In the genomic region with DNA sequence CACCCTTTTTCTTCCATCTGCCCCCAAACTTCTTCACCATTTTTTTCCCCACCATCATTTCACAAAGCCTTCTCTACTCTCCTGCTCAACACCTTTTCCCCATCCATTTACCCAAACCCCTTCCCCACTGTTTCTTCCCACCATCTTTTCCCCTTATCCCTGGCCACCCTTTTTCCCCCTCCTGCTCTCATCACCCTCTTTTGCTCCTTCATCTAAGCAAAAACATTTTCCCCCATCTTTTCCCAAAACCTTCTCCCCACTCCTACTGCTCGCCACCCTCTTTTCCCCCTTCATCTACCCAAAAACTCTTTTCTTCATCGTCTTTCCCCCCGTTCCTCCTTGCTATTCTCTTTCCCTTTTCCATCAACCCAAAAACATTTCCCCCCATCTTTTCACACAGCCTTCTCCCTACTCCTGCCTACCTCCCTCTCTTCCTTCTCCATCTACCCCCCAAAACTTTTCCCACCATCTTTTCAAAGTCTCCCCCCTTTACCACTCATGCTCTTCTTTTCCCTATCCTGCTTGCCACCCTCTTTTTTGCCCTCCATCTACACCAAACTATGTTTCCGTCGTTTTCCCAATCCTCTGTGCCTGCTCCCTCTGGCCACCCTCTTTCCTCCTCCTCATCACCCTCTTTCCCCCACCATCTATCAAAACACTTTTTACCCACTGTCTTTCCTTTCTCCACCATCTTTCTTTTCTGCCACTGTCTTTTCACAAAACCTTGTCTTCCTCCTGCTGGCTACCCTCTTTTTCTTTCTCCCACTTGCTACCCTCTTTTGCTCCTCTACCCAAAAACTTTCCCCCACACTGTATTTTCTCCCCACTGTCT, we compare ENCODE assay signal across 1 cellular context.
TF ChIP-seq lines count a peak whose summit lies in the region.

No MANE protein-coding gene starts in this region.

TF ChIP-seq in K562, 482 proteins besides CTCF, POLR2A, EP300 and RAD21 (continued from another document and continues in another):
- TF ChIP-seq, protein P1, sequence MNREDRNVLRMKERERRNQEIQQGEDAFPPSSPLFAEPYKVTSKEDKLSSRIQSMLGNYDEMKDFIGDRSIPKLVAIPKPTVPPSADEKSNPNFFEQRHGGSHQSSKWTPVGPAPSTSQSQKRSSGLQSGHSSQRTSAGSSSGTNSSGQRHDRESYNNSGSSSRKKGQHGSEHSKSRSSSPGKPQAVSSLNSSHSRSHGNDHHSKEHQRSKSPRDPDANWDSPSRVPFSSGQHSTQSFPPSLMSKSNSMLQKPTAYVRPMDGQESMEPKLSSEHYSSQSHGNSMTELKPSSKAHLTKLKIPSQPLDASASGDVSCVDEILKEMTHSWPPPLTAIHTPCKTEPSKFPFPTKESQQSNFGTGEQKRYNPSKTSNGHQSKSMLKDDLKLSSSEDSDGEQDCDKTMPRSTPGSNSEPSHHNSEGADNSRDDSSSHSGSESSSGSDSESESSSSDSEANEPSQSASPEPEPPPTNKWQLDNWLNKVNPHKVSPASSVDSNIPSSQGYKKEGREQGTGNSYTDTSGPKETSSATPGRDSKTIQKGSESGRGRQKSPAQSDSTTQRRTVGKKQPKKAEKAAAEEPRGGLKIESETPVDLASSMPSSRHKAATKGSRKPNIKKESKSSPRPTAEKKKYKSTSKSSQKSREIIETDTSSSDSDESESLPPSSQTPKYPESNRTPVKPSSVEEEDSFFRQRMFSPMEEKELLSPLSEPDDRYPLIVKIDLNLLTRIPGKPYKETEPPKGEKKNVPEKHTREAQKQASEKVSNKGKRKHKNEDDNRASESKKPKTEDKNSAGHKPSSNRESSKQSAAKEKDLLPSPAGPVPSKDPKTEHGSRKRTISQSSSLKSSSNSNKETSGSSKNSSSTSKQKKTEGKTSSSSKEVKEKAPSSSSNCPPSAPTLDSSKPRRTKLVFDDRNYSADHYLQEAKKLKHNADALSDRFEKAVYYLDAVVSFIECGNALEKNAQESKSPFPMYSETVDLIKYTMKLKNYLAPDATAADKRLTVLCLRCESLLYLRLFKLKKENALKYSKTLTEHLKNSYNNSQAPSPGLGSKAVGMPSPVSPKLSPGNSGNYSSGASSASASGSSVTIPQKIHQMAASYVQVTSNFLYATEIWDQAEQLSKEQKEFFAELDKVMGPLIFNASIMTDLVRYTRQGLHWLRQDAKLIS (CRISPR knock-in tag; IDR thresholded peaks at IDR 0.05): 0 out of 2 replicates have a peak, but pooled peaks have one; percentile 11
- TF ChIP-seq KLF6 (CRISPR knock-in tag; IDR thresholded peaks at IDR 0.05; ENCODE audit: borderline replicate concordance) (no peak), HBP1 (CRISPR knock-in tag; IDR thresholded peaks at IDR 0.05) (peak; percentile 41; the same call in 1 of the 2 replicates), ZNF551 (CRISPR knock-in tag; IDR thresholded peaks at IDR 0.05) (0 out of 2 replicates have a peak, but pooled peaks have one; percentile 26), BRD4 (IDR thresholded peaks at IDR 0.05) (0 out of 2 replicates have a peak, but pooled peaks have one; percentile 6), HNRNPL (IDR thresholded peaks at IDR 0.05; ENCODE audit: low read depth, low read length) (0 out of 2 replicates have a peak, but pooled peaks have one; percentile 8), CSDE1 (IDR thresholded peaks at IDR 0.05) (peak in 1 of 2 experiments; percentile 9; a peak in 1 of 4 replicates), MAFF (IDR thresholded peaks at IDR 0.05; ENCODE audit: low read length) (peak; percentile 5; the same call in 1 of the 2 replicates), SUPT5H (IDR thresholded peaks at IDR 0.05) (peak; percentile 15; the same call in 1 of the 2 replicates), SMARCE1 (IDR thresholded peaks at IDR 0.05) (0 out of 2 replicates have a peak, but pooled peaks have one; percentile 26), MTA1 (IDR thresholded peaks at IDR 0.05; ENCODE audit: borderline replicate concordance) (0 out of 2 replicates have a peak, but pooled peaks have one; percentile 17), TAF7 (tag; IDR thresholded peaks at IDR 0.05) (peak; percentile 29; the same call in 1 of the 2 replicates), SMARCA4 (IDR thresholded peaks at IDR 0.05) (0 out of 2 replicates have a peak, but pooled peaks have one; percentile 19), PCBP2 (IDR thresholded peaks at IDR 0.05; ENCODE audit: low read depth, low read length, poor library complexity, severe bottlenecking) (peak; percentile 18)
- TF ChIP-seq, protein P2, sequence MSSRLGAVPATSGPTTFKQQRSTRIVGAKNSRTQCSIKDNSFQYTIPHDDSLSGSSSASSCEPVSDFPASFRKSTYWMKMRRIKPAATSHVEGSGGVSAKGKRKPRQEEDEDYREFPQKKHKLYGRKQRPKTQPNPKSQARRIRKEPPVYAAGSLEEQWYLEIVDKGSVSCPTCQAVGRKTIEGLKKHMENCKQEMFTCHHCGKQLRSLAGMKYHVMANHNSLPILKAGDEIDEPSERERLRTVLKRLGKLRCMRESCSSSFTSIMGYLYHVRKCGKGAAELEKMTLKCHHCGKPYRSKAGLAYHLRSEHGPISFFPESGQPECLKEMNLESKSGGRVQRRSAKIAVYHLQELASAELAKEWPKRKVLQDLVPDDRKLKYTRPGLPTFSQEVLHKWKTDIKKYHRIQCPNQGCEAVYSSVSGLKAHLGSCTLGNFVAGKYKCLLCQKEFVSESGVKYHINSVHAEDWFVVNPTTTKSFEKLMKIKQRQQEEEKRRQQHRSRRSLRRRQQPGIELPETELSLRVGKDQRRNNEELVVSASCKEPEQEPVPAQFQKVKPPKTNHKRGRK (tag; IDR thresholded peaks at IDR 0.05): peak; percentile 67
- TF ChIP-seq, protein P3, sequence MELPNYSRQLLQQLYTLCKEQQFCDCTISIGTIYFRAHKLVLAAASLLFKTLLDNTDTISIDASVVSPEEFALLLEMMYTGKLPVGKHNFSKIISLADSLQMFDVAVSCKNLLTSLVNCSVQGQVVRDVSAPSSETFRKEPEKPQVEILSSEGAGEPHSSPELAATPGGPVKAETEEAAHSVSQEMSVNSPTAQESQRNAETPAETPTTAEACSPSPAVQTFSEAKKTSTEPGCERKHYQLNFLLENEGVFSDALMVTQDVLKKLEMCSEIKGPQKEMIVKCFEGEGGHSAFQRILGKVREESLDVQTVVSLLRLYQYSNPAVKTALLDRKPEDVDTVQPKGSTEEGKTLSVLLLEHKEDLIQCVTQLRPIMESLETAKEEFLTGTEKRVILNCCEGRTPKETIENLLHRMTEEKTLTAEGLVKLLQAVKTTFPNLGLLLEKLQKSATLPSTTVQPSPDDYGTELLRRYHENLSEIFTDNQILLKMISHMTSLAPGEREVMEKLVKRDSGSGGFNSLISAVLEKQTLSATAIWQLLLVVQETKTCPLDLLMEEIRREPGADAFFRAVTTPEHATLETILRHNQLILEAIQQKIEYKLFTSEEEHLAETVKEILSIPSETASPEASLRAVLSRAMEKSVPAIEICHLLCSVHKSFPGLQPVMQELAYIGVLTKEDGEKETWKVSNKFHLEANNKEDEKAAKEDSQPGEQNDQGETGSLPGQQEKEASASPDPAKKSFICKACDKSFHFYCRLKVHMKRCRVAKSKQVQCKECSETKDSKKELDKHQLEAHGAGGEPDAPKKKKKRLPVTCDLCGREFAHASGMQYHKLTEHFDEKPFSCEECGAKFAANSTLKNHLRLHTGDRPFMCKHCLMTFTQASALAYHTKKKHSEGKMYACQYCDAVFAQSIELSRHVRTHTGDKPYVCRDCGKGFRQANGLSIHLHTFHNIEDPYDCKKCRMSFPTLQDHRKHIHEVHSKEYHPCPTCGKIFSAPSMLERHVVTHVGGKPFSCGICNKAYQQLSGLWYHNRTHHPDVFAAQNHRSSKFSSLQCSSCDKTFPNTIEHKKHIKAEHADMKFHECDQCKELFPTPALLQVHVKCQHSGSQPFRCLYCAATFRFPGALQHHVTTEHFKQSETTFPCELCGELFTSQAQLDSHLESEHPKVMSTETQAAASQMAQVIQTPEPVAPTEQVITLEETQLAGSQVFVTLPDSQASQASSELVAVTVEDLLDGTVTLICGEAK (IDR thresholded peaks at IDR 0.05): 0 out of 2 replicates have a peak, but pooled peaks have one; percentile 11
- TF ChIP-seq, protein P3 (CRISPR knock-in tag; IDR thresholded peaks at IDR 0.05): no peak
- TF ChIP-seq, protein P4, sequence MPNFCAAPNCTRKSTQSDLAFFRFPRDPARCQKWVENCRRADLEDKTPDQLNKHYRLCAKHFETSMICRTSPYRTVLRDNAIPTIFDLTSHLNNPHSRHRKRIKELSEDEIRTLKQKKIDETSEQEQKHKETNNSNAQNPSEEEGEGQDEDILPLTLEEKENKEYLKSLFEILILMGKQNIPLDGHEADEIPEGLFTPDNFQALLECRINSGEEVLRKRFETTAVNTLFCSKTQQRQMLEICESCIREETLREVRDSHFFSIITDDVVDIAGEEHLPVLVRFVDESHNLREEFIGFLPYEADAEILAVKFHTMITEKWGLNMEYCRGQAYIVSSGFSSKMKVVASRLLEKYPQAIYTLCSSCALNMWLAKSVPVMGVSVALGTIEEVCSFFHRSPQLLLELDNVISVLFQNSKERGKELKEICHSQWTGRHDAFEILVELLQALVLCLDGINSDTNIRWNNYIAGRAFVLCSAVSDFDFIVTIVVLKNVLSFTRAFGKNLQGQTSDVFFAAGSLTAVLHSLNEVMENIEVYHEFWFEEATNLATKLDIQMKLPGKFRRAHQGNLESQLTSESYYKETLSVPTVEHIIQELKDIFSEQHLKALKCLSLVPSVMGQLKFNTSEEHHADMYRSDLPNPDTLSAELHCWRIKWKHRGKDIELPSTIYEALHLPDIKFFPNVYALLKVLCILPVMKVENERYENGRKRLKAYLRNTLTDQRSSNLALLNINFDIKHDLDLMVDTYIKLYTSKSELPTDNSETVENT (CRISPR knock-in tag; IDR thresholded peaks at IDR 0.05): no peak
- TF ChIP-seq, protein P5, sequence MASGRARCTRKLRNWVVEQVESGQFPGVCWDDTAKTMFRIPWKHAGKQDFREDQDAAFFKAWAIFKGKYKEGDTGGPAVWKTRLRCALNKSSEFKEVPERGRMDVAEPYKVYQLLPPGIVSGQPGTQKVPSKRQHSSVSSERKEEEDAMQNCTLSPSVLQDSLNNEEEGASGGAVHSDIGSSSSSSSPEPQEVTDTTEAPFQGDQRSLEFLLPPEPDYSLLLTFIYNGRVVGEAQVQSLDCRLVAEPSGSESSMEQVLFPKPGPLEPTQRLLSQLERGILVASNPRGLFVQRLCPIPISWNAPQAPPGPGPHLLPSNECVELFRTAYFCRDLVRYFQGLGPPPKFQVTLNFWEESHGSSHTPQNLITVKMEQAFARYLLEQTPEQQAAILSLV (tag; IDR thresholded peaks at IDR 0.05): peak; percentile 46; the same call in 1 of the 2 replicates
- TF ChIP-seq, protein P6, sequence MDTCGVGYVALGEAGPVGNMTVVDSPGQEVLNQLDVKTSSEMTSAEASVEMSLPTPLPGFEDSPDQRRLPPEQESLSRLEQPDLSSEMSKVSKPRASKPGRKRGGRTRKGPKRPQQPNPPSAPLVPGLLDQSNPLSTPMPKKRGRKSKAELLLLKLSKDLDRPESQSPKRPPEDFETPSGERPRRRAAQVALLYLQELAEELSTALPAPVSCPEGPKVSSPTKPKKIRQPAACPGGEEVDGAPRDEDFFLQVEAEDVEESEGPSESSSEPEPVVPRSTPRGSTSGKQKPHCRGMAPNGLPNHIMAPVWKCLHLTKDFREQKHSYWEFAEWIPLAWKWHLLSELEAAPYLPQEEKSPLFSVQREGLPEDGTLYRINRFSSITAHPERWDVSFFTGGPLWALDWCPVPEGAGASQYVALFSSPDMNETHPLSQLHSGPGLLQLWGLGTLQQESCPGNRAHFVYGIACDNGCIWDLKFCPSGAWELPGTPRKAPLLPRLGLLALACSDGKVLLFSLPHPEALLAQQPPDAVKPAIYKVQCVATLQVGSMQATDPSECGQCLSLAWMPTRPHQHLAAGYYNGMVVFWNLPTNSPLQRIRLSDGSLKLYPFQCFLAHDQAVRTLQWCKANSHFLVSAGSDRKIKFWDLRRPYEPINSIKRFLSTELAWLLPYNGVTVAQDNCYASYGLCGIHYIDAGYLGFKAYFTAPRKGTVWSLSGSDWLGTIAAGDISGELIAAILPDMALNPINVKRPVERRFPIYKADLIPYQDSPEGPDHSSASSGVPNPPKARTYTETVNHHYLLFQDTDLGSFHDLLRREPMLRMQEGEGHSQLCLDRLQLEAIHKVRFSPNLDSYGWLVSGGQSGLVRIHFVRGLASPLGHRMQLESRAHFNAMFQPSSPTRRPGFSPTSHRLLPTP (IDR thresholded peaks at IDR 0.05; ENCODE audit: borderline replicate concordance, extremely low read depth, insufficient read length): no peak
